ENCODE assay signal across 28 cellular contexts in genomic region chr7:38502289-38502688, GRCh38.
"Had no signal": no experiment of that assay in that cellular context is flagged by ENCODE, and none has a peak within 500 bp of the region (broad histone marks: within the 10 kb centered on the region; RNA-seq: fewer than 3 reads in every experiment).

No MANE protein-coding gene starts in this region.

- DNase-seq: activated CD4-positive, alpha-beta memory T cell treated with anti-CD3 and anti-CD28 coated beads for 36 hours; activated CD4-positive, alpha-beta T cell treated with anti-CD3 and anti-CD28 coated beads, Interleukin-2, amount 10 ng/mL, durations not matched to agents 24 days and 14 days; activated CD4-positive, CD25-positive, alpha-beta regulatory T cell treated with anti-CD3 and anti-CD28 coated beads, Interleukin-2, amount 50 U/mL, for 72 hours; activated CD8-positive, alpha-beta memory T cell treated with anti-CD3 and anti-CD28 coated beads, Interleukin-2, amount 50 U/mL, for 4 hours; activated effector memory CD4-positive, alpha-beta T cell treated with anti-CD3 and anti-CD28 coated beads, Interleukin-2, amount 50 U/mL, for 16 hours; activated naive CD4-positive, alpha-beta T cell treated with anti-CD3 and anti-CD28 coated beads for 36 hours; activated naive CD8-positive, alpha-beta T cell treated with anti-CD3 and anti-CD28 coated beads for 36 hours; activated T-cell treated with anti-CD3 and anti-CD28 coated beads, Interleukin-2, amount 50 U/mL, for 1 hour; adrenal gland; aorta; body of pancreas; cerebellar nuclear complex; colonic mucosa; effector CD8-positive, alpha-beta T cell; erythroblast; gastrocnemius medialis; hippocampal formation; lower lobe of right lung; mucosa of descending colon; stimulated activated CD4-positive, alpha-beta T cell treated with anti-CD3 and anti-CD28 coated beads, Interleukin-15, amount 100 ng/mL, for 24 hours; stimulated activated CD4-positive, alpha-beta T cell treated with anti-CD3 and anti-CD28 coated beads, Interleukin-2, amount 100 ng/mL, for 24 hours; stimulated activated naive B cell treated with anti-CD40 and anti-IgM and Interleukin-4, amounts not matched to agents 10 μg/mL and 1 μg/mL and 100 μg/mL, for 72 hours; T-helper 17 cell; T1000; WERI-Rb-1 had no signal

- H3K4me1 Mint-ChIP-seq: activated CD4-positive, alpha-beta T cell treated with anti-CD3 and anti-CD28 coated beads, Interleukin-2, amount 10 ng/mL, durations not matched to agents 24 days and 14 days; activated naive CD8-positive, alpha-beta T cell treated with anti-CD3 and anti-CD28 coated beads for 36 hours; stimulated activated naive B cell treated with anti-CD40 and anti-IgM and Interleukin-4, amounts not matched to agents 10 μg/mL and 1 μg/mL and 100 μg/mL, for 72 hours; T-helper 17 cell had no signal

- H3K36me3 Mint-ChIP-seq: activated CD4-positive, alpha-beta memory T cell treated with anti-CD3 and anti-CD28 coated beads for 36 hours; activated naive CD8-positive, alpha-beta T cell treated with anti-CD3 and anti-CD28 coated beads for 36 hours; natural killer cell treated with Interleukin-12 subunit alpha and Interleukin-12 subunit beta and Interleukin-15 and Interleukin-18, amount 100 ng/mL, for 72 hours; stimulated activated naive B cell treated with anti-CD40 and anti-IgM and Interleukin-4, amounts not matched to agents 10 μg/mL and 1 μg/mL and 100 μg/mL, for 72 hours had no signal

- H3K27ac Mint-ChIP-seq: activated CD4-positive, alpha-beta memory T cell treated with anti-CD3 and anti-CD28 coated beads for 36 hours; activated CD4-positive, alpha-beta T cell treated with anti-CD3 and anti-CD28 coated beads, Interleukin-2, amount 10 ng/mL, durations not matched to agents 24 days and 14 days; activated naive CD4-positive, alpha-beta T cell treated with anti-CD3 and anti-CD28 coated beads for 36 hours; activated naive CD8-positive, alpha-beta T cell treated with anti-CD3 and anti-CD28 coated beads for 36 hours; activated T-helper 1 cell treated with anti-CD3 and anti-CD28 coated beads, Interleukin-12 subunit alpha, Interleukin-12 subunit beta, Interleukin-2, Interleukin-4 antibody, amounts not matched to agents 30 ng/mL and 10 ng/mL and 1 ng/mL, durations not matched to agents 14 hours and 24 hours and 36 hours; natural killer cell treated with Interleukin-12 subunit alpha and Interleukin-12 subunit beta and Interleukin-15 and Interleukin-18, amount 100 ng/mL, for 72 hours; stimulated activated naive B cell treated with anti-CD40 and anti-IgM and Interleukin-4, amounts not matched to agents 10 μg/mL and 1 μg/mL and 100 μg/mL, for 72 hours; T-helper 17 cell had no signal

- H3K27me3 Mint-ChIP-seq: activated CD4-positive, alpha-beta memory T cell treated with anti-CD3 and anti-CD28 coated beads for 36 hours; activated naive CD8-positive, alpha-beta T cell treated with anti-CD3 and anti-CD28 coated beads for 36 hours had no signal

- H3K4me3 Mint-ChIP-seq: activated CD4-positive, alpha-beta memory T cell treated with anti-CD3 and anti-CD28 coated beads for 36 hours; activated CD4-positive, alpha-beta T cell treated with anti-CD3 and anti-CD28 coated beads, Interleukin-2, amount 10 ng/mL, durations not matched to agents 24 days and 14 days; activated naive CD4-positive, alpha-beta T cell treated with anti-CD3 and anti-CD28 coated beads for 36 hours; activated naive CD8-positive, alpha-beta T cell treated with anti-CD3 and anti-CD28 coated beads for 36 hours; activated T-helper 1 cell treated with anti-CD3 and anti-CD28 coated beads, Interleukin-12 subunit alpha, Interleukin-12 subunit beta, Interleukin-2, Interleukin-4 antibody, amounts not matched to agents 30 ng/mL and 10 ng/mL and 1 ng/mL, durations not matched to agents 14 hours and 24 hours and 36 hours; natural killer cell treated with Interleukin-12 subunit alpha and Interleukin-12 subunit beta and Interleukin-15 and Interleukin-18, amount 100 ng/mL, for 72 hours; stimulated activated naive B cell treated with anti-CD40 and anti-IgM and Interleukin-4, amounts not matched to agents 10 μg/mL and 1 μg/mL and 100 μg/mL, for 72 hours; T-helper 17 cell had no signal

- ATAC-seq: body of pancreas; gastrocnemius medialis; left lobe of liver; lower lobe of right lung; mucosa of descending colon; natural killer cell treated with Interleukin-12 subunit alpha and Interleukin-12 subunit beta and Interleukin-15 and Interleukin-18, amount 100 ng/mL, for 72 hours; stimulated activated naive B cell treated with anti-CD40 and anti-IgM and Interleukin-4, amounts not matched to agents 10 μg/mL and 1 μg/mL and 100 μg/mL, for 72 hours; T-helper 17 cell had no signal

- H3K9me3 Mint-ChIP-seq: activated CD4-positive, alpha-beta memory T cell treated with anti-CD3 and anti-CD28 coated beads for 36 hours; activated CD4-positive, alpha-beta T cell treated with anti-CD3 and anti-CD28 coated beads, Interleukin-2, amount 10 ng/mL, durations not matched to agents 24 days and 14 days; activated naive CD4-positive, alpha-beta T cell treated with anti-CD3 and anti-CD28 coated beads for 36 hours; activated naive CD8-positive, alpha-beta T cell treated with anti-CD3 and anti-CD28 coated beads for 36 hours; activated T-helper 1 cell treated with anti-CD3 and anti-CD28 coated beads, Interleukin-12 subunit alpha, Interleukin-12 subunit beta, Interleukin-2, Interleukin-4 antibody, amounts not matched to agents 30 ng/mL and 10 ng/mL and 1 ng/mL, durations not matched to agents 14 hours and 24 hours and 36 hours; natural killer cell treated with Interleukin-12 subunit alpha and Interleukin-12 subunit beta and Interleukin-15 and Interleukin-18, amount 100 ng/mL, for 72 hours; stimulated activated naive B cell treated with anti-CD40 and anti-IgM and Interleukin-4, amounts not matched to agents 10 μg/mL and 1 μg/mL and 100 μg/mL, for 72 hours had no signal
